In genomic region chr4:165325732-165326512, GRCh38 we compare ENCODE assay signal across 8 cellular contexts. TPM values are rescaled to one million over a fixed set of nuclear protein-coding genes. Genes with fewer than 3 reads are reported as not detected.
A peak's percentile ranks its signal among the peaks of the same experiment; 100 is the strongest.
DNase-seq lines count a peak whose midpoint lies in the region; ATAC-seq, FAIRE-seq and TF ChIP-seq lines count a peak whose summit lies in the region.

No MANE protein-coding gene starts in this region.

- BruUV-seq in endothelial cell of umbilical vein (replicated peaks; lab: Mats Ljungman, UMichigan), result no TSS peak

- FAIRE-seq in GM18507 (lab: Jason Lieb, UNC) (peak; percentile 24), endothelial cell of umbilical vein (lab: Jason Lieb, UNC) (peak; percentile 92)

- TF ChIP-seq CTCF in OCI-LY3 (IDR thresholded peaks at IDR 0.05; ENCODE audit: low read depth, low read length) (no peak), endothelial cell of umbilical vein (IDR thresholded peaks at IDR 0.05; ENCODE audit: extremely low read depth in 1 of 2, insufficient read depth in 1 of 2, low read depth in 1 of 2, low read length in 2 of 2) (no peak), osteoblast (IDR thresholded peaks at IDR 0.05; ENCODE audit: extremely low read depth, low read depth, low read length) (no peak)

- H3K9me1 ChIP-seq in endothelial cell of umbilical vein (replicated peaks; ENCODE audit: control insufficient read depth, extremely low read depth, insufficient read depth, low read length), result no peaks in the 10 kb centered on the region

- H3K4me2 ChIP-seq in OCI-LY3 (ENCODE audit: low read length), result peak overlapping the region; percentile 74
- peak overlapping the region; percentile 89 for H3K4me2 ChIP-seq in endothelial cell of umbilical vein (ENCODE audit: insufficient read depth, low read length)
- peak overlapping the region; percentile 88 for H3K4me2 ChIP-seq in osteoblast (ENCODE audit: insufficient read depth, low read length)

- H4K20me1 ChIP-seq in OCI-LY3 (ENCODE audit: insufficient read depth, low read length), result peaks cover 27% of the 10 kb centered on the region
- no peaks in the 10 kb centered on the region for H4K20me1 ChIP-seq in endothelial cell of umbilical vein (replicated peaks; ENCODE audit: control insufficient read depth, extremely low read depth, insufficient read depth, low read length)
- peaks cover 5% of the 10 kb centered on the region for H4K20me1 ChIP-seq in osteoblast (ENCODE audit: insufficient read depth, low read length)

- POLR2A ChIA-PET in endothelial cell of umbilical vein (lab: Charles Lee), result no interaction called here

- H3K4me1 ChIP-seq in OCI-LY3 (ENCODE audit: low read length), result peaks cover 32% of the 10 kb centered on the region
- peaks cover 43% of the 10 kb centered on the region for H3K4me1 ChIP-seq in endothelial cell of umbilical vein (ENCODE audit: control insufficient read depth, extremely low read depth, insufficient read depth, low read length)
- H3K4me1 ChIP-seq in osteoblast (ENCODE audit: insufficient read depth, low read length), result peaks cover 25% of the 10 kb centered on the region

- dilution Hi-C loops in endothelial cell of umbilical vein (cut with MboI; ENCODE audit: extremely low pct_ligation_motif_present, low sequenced_read_pairs), result no loop called here

- DNase-seq in GM18507 (ENCODE audit: extremely low spot score, insufficient read length, low read depth), result no peak
- DNase-seq in endothelial cell of umbilical vein (ENCODE audit: low read depth, low spot score), result peak; percentile 74
- DNase-seq in osteoblast (ENCODE audit: insufficient read length, low spot score, missing footprints), result no peak
- no peak for DNase-seq in NCI-H2171 treated with DMSO at 0.1 percent for 48 hours (lab: John Stamatoyannopoulos, UW)
- no peak for DNase-seq in stimulated activated CD4-positive, alpha-beta T cell treated with anti-CD3 and anti-CD28 coated beads, Interleukin-15, amount 100 ng/mL, for 24 hours
- no peak for DNase-seq in stimulated activated CD4-positive, alpha-beta T cell treated with anti-CD3 and anti-CD28 coated beads, Interleukin-4, amount 100 ng/mL, for 4 hours

- H3K9me3 ChIP-seq in OCI-LY3 (ENCODE audit: insufficient read depth, low read length) (peaks cover 12% of the 10 kb centered on the region), endothelial cell of umbilical vein (replicated peaks; ENCODE audit: control insufficient read depth, insufficient read depth, low read length) (peaks cover 3% of the 10 kb centered on the region), osteoblast (ENCODE audit: low read depth, low read length) (no peaks in the 10 kb centered on the region)

- H3K79me2 ChIP-seq in OCI-LY3 (ENCODE audit: low read length), result peaks cover 44% of the 10 kb centered on the region
- H3K79me2 ChIP-seq in endothelial cell of umbilical vein (ENCODE audit: control insufficient read depth, insufficient read depth, low read length), result peaks cover 34% of the 10 kb centered on the region
- H3K79me2 ChIP-seq in osteoblast (ENCODE audit: insufficient read depth, low read length), result peaks cover 35% of the 10 kb centered on the region

- CTCF ChIA-PET in endothelial cell of umbilical vein (lab: Charles Lee), result interaction anchor here (0.9 to 3.6 kb wide), 3 partner anchors 9 to 213 kb away, joined by 3 to 33 read pairs (median 17); partner anchors contain the start of gene TMEM192

- ATAC-seq in GM18502 (IDR thresholded peaks at IDR 0.05; ENCODE audit: poor library complexity, unreplicated experiment), result no peak

- H3K9ac ChIP-seq in OCI-LY3 (ENCODE audit: low read length) (peak overlapping the region; percentile 93), endothelial cell of umbilical vein (replicated peaks; ENCODE audit: extremely low read depth, insufficient read depth, low read length) (no peak overlapping the region)

- TF ChIP-seq POLR2A in endothelial cell of umbilical vein (IDR thresholded peaks at IDR 0.05; ENCODE audit: low read depth, low read length), result peak; percentile 37

- intact Hi-C loops in endothelial cell of umbilical vein (cut with micrococcal nuclease), result loop anchor here (2.0 kb wide), 1 partner anchor 53 kb away; the partner anchor contains the start of gene CPE

- H3K27me3 ChIP-seq in OCI-LY3 (ENCODE audit: low read depth, low read length) (no peaks in the 10 kb centered on the region), endothelial cell of umbilical vein (ENCODE audit: control insufficient read depth in 2 of 2, insufficient read depth in 2 of 2, low read length in 2 of 2) (no peaks in the 10 kb centered on the region), osteoblast (ENCODE audit: insufficient read depth, low read length) (no peaks in the 10 kb centered on the region)

- H3K4me3 ChIP-seq in OCI-LY3 (ENCODE audit: low read length) (peak overlapping the region; percentile 83), endothelial cell of umbilical vein (replicated peaks in 1 of 3; ENCODE audit: insufficient read depth in 1 of 3, low read depth in 1 of 3, low read length in 3 of 3) (peak overlapping the region in 1 of 3 experiments; percentile 89), osteoblast (ENCODE audit: insufficient read depth, low read length) (peak overlapping the region; percentile 96)

- peak overlapping the region; percentile 81 for H3K27ac ChIP-seq in OCI-LY3 (ENCODE audit: low read length)
- peak overlapping the region; percentile 64 for H3K27ac ChIP-seq in endothelial cell of umbilical vein (ENCODE audit: insufficient read depth, low read depth, low read length)
- peak overlapping the region; percentile 93 for H3K27ac ChIP-seq in osteoblast (ENCODE audit: low read depth, low read length)

- H3K36me3 ChIP-seq in OCI-LY3 (replicated peaks; ENCODE audit: low read depth, low read length) (peaks cover 51% of the 10 kb centered on the region), endothelial cell of umbilical vein (ENCODE audit: control insufficient read depth in 2 of 2, extremely low read depth in 1 of 2, insufficient read depth in 2 of 2, low read length in 2 of 2) (no peaks in the 10 kb centered on the region), osteoblast (ENCODE audit: insufficient read depth, low read length) (no peaks in the 10 kb centered on the region)

- H2AFZ ChIP-seq in OCI-LY3 (ENCODE audit: low read depth, low read length) (peak overlapping the region; percentile 85), endothelial cell of umbilical vein (ENCODE audit: low read depth, low read length) (peak overlapping the region; percentile 15), osteoblast (ENCODE audit: low read length) (peak overlapping the region; percentile 92)

TF ChIP-seq in endothelial cell of umbilical vein, 7 proteins besides CTCF, POLR2A, EP300 and RAD21:
- TF ChIP-seq GATA2 (IDR thresholded peaks at IDR 0.05; ENCODE audit: insufficient read depth, insufficient read length, low read depth, low read length), result peak; percentile 78
- TF ChIP-seq JUN (IDR thresholded peaks at IDR 0.05; ENCODE audit: borderline replicate concordance, insufficient read depth, insufficient read length, low read depth), result peak; percentile 63
- no peak for TF ChIP-seq MYC (IDR thresholded peaks at IDR 0.05; ENCODE audit: low read depth, low read length)
- peak; percentile 68 for TF ChIP-seq POLR2AphosphoS5 (IDR thresholded peaks at IDR 0.05; ENCODE audit: insufficient read depth, low read depth, low read length)
- no peak for TF ChIP-seq MAX (IDR thresholded peaks at IDR 0.05; ENCODE audit: insufficient read depth, insufficient read length)
- no peak for TF ChIP-seq EZH2 (IDR thresholded peaks at IDR 0.05; ENCODE audit: borderline replicate concordance, low read depth, low read length, severe bottlenecking)
- peak; percentile 98 for TF ChIP-seq FOS (IDR thresholded peaks at IDR 0.05; ENCODE audit: borderline replicate concordance, insufficient read depth, low read length)

RNA-seq across cellular contexts. Expression of gene MSMO1, which starts 1.5 kb away (rescaled TPM):
- total RNA-seq in endothelial cell of umbilical vein, result 109 and 127 TPM in 2 replicates
- polyA plus RNA-seq in endothelial cell of umbilical vein, result 69.0 and 74.3 TPM in 2 replicates
- 60.4 and 61.9 TPM in 2 replicates for polyA plus RNA-seq in endothelial cell of umbilical vein (2011; cell fraction: cytosol; rRNA removed)
- 23.0 and 32.4 TPM in 2 replicates for polyA plus RNA-seq in endothelial cell of umbilical vein (2011; cell fraction: nucleus; rRNA removed)
- polyA plus RNA-seq in endothelial cell of umbilical vein (2012), result 34.5 and 57.2 TPM in 2 replicates
- 56.1 and 58.2 TPM in 2 replicates for polyA minus RNA-seq in endothelial cell of umbilical vein
- polyA minus RNA-seq in endothelial cell of umbilical vein (2011; cell fraction: cytosol; rRNA and poly(A)+ RNA removed), result 13.2 TPM
- 15.4 and 26.9 TPM in 2 replicates for polyA minus RNA-seq in endothelial cell of umbilical vein (2011; cell fraction: nucleus; rRNA and poly(A)+ RNA removed)
- 238 and 290 TPM in 2 replicates for total RNA-seq in osteoblast

RNA-seq across cellular contexts. Expression of gene CPE, which starts 52.9 kb away (rescaled TPM):
- 8.1 and 9.2 TPM in 2 replicates for total RNA-seq in endothelial cell of umbilical vein
- polyA plus RNA-seq in endothelial cell of umbilical vein, result 2.2 and 2.7 TPM in 2 replicates
- 2.6 and 2.7 TPM in 2 replicates for polyA plus RNA-seq in endothelial cell of umbilical vein (2011; cell fraction: cytosol; rRNA removed)
- 1.1 and 1.3 TPM in 2 replicates for polyA plus RNA-seq in endothelial cell of umbilical vein (2011; cell fraction: nucleus; rRNA removed)
- polyA plus RNA-seq in endothelial cell of umbilical vein (2012), result 1.4 and 1.9 TPM in 2 replicates
- polyA minus RNA-seq in endothelial cell of umbilical vein, result 4.4 and 6.5 TPM in 2 replicates
- polyA minus RNA-seq in endothelial cell of umbilical vein (2011; cell fraction: cytosol; rRNA and poly(A)+ RNA removed), result 2.7 TPM
- 0.24 and 0.58 TPM in 2 replicates for polyA minus RNA-seq in endothelial cell of umbilical vein (2011; cell fraction: nucleus; rRNA and poly(A)+ RNA removed)
- total RNA-seq in osteoblast, result 6.9 and 8.5 TPM in 2 replicates

Comparison
In these comparisons a context has a peak if more than half of its experiments do, and no peak if none do; other contexts are left out.
1. H2AFZ ChIP-seq: peak in every context shown above with its lines; median percentile 92 in osteoblast; 85 in OCI-LY3; 15 in endothelial cell of umbilical vein.